1 cellular context compared by ENCODE assay signal in the genomic region with DNA sequence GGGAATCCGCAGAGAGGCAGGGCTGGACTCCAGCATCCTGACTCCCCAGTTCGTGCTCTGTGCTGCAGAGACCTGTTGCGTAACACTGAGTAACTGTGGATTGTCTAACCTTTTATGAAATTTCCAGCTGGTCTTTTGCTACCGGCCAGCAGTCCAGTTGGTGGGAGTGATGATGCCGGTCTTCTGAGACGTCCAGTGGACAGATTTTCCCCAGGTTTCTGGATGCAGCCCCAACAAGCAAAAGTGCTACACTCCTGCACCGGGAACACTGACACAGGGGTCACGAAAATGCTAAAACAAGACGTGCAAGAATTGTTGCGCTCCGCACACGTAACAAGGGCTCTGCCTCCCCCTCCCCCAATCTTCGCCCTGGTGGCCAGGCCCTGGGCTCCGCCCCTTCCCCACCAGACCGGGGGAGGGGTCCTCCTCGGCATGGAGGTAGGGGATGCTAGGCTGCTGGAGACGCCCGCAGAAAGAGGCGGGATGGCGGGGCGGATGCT.
TF ChIP-seq lines count a peak whose summit lies in the region.

No MANE protein-coding gene starts in this region.

TF ChIP-seq in SK-N-SH treated with all-trans-retinoic acid at 6 μM for 48 hours, 23 proteins besides CTCF, POLR2A, EP300 and RAD21 (continued from another document):
- TF ChIP-seq, protein P1, sequence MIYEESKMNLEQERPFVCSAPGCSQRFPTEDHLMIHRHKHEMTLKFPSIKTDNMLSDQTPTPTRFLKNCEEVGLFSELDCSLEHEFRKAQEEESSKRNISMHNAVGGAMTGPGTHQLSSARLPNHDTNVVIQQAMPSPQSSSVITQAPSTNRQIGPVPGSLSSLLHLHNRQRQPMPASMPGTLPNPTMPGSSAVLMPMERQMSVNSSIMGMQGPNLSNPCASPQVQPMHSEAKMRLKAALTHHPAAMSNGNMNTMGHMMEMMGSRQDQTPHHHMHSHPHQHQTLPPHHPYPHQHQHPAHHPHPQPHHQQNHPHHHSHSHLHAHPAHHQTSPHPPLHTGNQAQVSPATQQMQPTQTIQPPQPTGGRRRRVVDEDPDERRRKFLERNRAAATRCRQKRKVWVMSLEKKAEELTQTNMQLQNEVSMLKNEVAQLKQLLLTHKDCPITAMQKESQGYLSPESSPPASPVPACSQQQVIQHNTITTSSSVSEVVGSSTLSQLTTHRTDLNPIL (CRISPR knock-in tag; IDR thresholded peaks at IDR 0.05; ENCODE audit: low read depth), result no peak
- TF ChIP-seq ARNTL (CRISPR knock-in tag; IDR thresholded peaks at IDR 0.05; ENCODE audit: borderline replicate concordance, low read depth), result no peak
TF ChIP-seq in SK-N-SH treated with all-trans-retinoic acid at 6 μM for 48 hours: peak in this region for 3.
